2 cellular contexts compared by ENCODE assay signal in genomic region chr10:107437921-107438320, GRCh38.
TF ChIP-seq lines count a peak whose summit lies in the region.

No MANE protein-coding gene starts in this region.

TF ChIP-seq in GM23338, 12 proteins besides CTCF, POLR2A, EP300 and RAD21:
- no peak for TF ChIP-seq ZNF114 (CRISPR knock-in tag; IDR thresholded peaks at IDR 0.05)
- no peak for TF ChIP-seq STAT1 (IDR thresholded peaks at IDR 0.05; ENCODE audit: unreplicated experiment)
- TF ChIP-seq JUNB (IDR thresholded peaks at IDR 0.05; ENCODE audit: unreplicated experiment): no peak
- TF ChIP-seq ETS1 (IDR thresholded peaks at IDR 0.05): no peak
- no peak for TF ChIP-seq EZH2phosphoT487 (IDR thresholded peaks at IDR 0.05; ENCODE audit: unreplicated experiment)
- no peak for TF ChIP-seq ZNF331 (CRISPR knock-in tag; IDR thresholded peaks at IDR 0.05; ENCODE audit: low read depth)
- no peak for TF ChIP-seq ZNF462 (CRISPR knock-in tag; IDR thresholded peaks at IDR 0.05)
- TF ChIP-seq CREB1 (CRISPR knock-in tag; IDR thresholded peaks at IDR 0.05; ENCODE audit: low read depth): no peak
- no peak for TF ChIP-seq REST (IDR thresholded peaks at IDR 0.05; ENCODE audit: unreplicated experiment)
TF ChIP-seq in GM23338: peak in this region for 0.

TF ChIP-seq in GM12878, 131 proteins besides CTCF, POLR2A, EP300 and RAD21:
- TF ChIP-seq NKRF (conservative IDR thresholded peaks at IDR 0.05) (no peak), YY1 (IDR thresholded peaks at IDR 0.05; ENCODE audit: low read depth, low read length) (no peak), ZBTB4 (CRISPR knock-in tag; IDR thresholded peaks at IDR 0.05) (no peak), RAD51 (IDR thresholded peaks at IDR 0.05) (no peak), USF2 (IDR thresholded peaks at IDR 0.05; ENCODE audit: borderline replicate concordance, low read depth, low read length) (no peak), SMAD5 (IDR thresholded peaks at IDR 0.05; ENCODE audit: low read depth) (no peak), IRF3 (IDR thresholded peaks at IDR 0.05) (no peak), IKZF1 (conservative IDR thresholded peaks at IDR 0.05) (no peak), TCF3 (IDR thresholded peaks at IDR 0.05; ENCODE audit: borderline replicate concordance, insufficient read depth, low read depth, low read length) (no peak), RBBP5 (conservative IDR thresholded peaks at IDR 0.05) (no peak), ZBTB11 (CRISPR knock-in tag; IDR thresholded peaks at IDR 0.05) (no peak), MAX (IDR thresholded peaks at IDR 0.05; ENCODE audit: low read depth, low read length) (no peak), MYB (IDR thresholded peaks at IDR 0.05; ENCODE audit: borderline replicate concordance, low read depth, low read length) (no peak), BMI1 (IDR thresholded peaks at IDR 0.05; ENCODE audit: borderline replicate concordance) (no peak), NFYA (IDR thresholded peaks at IDR 0.05; ENCODE audit: borderline replicate concordance, low read depth, low read length) (no peak), EZH2 (IDR thresholded peaks at IDR 0.05; ENCODE audit: borderline replicate concordance, control insufficient read depth, low read depth, low read length) (no peak), BACH1 (IDR thresholded peaks at IDR 0.05; ENCODE audit: borderline replicate concordance) (no peak)
